Comparison of ENCODE assay signal across 29 cellular contexts in the genomic region with DNA sequence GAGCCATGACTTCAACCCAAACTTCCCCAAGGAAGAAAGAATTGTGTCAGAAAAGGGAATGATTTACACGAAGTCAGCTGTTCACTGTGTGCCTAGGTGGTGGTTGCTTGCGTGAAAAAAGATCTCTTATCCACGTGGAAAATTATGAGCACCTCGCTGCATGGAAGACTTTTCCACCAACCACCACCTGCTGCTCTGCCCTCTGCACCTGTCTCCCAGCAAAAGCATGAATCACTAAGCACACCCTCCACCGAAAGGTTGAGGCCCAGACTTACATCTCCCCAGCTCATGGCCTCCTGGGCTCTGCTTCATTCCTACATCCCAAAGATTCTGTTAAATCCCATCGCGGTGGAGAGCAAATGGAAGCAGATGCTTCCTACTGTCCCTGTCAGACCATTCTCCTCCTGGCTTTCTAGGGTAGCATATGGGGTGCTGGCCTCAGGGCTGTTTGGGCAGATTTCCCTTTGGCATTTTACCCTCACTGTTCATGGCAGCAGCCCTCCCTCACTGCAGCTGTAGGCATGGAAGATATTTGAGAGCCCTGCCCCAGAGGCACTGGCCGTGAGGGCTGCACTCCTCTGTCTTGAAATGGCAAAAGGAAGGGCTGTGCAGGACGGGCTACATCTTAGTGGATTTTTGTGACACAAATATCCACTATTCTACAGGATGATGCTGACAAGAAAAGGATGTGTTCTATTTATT. TPM values are rescaled to one million over a fixed set of nuclear protein-coding genes. Genes with fewer than 3 reads are reported as not detected.
"Had no signal": no experiment of that assay in that cellular context is flagged by ENCODE, and none has a peak within 500 bp of the region (broad histone marks: within the 10 kb centered on the region; RNA-seq: fewer than 3 reads in every experiment).

No MANE protein-coding gene starts in this region.

- H3K4me1 Mint-ChIP-seq: stimulated activated memory B cell treated with anti-CD40 and anti-IgM and Interleukin-4, amounts not matched to agents 10 μg/mL and 1 μg/mL and 100 μg/mL, for 72 hours had no signal

- H3K27ac ChIP-seq: dorsolateral prefrontal cortex, heart right ventricle, neutrophil, psoas muscle, spleen, stomach, thoracic aorta, transverse colon had no signal

- ATAC-seq: heart right ventricle; left lobe of liver; mucosa of descending colon; naive thymus-derived CD8-positive, alpha-beta T cell; psoas muscle; sciatic nerve; stimulated activated memory B cell treated with anti-CD40 and anti-IgM and Interleukin-4, amounts not matched to agents 10 μg/mL and 1 μg/mL and 100 μg/mL, for 72 hours had no signal

- DNase-seq: cortex of kidney; dorsolateral prefrontal cortex; effector CD8-positive, alpha-beta T cell; heart right ventricle; hypothalamus; mammary epithelial cell; mucosa of descending colon; naive thymus-derived CD8-positive, alpha-beta T cell; psoas muscle; retina; spleen; stimulated activated CD4-positive, alpha-beta T cell treated with anti-CD3 and anti-CD28 coated beads, Interleukin-15, amount 100 ng/mL, for 24 hours; stimulated activated CD4-positive, alpha-beta T cell treated with anti-CD3 and anti-CD28 coated beads, Interleukin-1b, Interleukin-23, amount 100 ng/mL, for 48 hours; stimulated activated CD4-positive, alpha-beta T cell treated with anti-CD3 and anti-CD28 coated beads, Interleukin-4, amount 100 ng/mL, for 24 hours; stomach; substantia nigra; transverse colon had no signal

- H3K9me3 ChIP-seq: heart right ventricle, mucosa of descending colon, neutrophil, psoas muscle, spleen, stomach, thoracic aorta, transverse colon had no signal

- H3K4me1 ChIP-seq: psoas muscle, transverse colon had no signal

- H3K36me3 ChIP-seq: heart right ventricle, neutrophil, spleen, stomach, thoracic aorta, transverse colon had no signal

- H3K4me3 Mint-ChIP-seq: stimulated activated memory B cell treated with anti-CD40 and anti-IgM and Interleukin-4, amounts not matched to agents 10 μg/mL and 1 μg/mL and 100 μg/mL, for 72 hours had no signal

- H3K9me3 Mint-ChIP-seq: naive thymus-derived CD8-positive, alpha-beta T cell; stimulated activated memory B cell treated with anti-CD40 and anti-IgM and Interleukin-4, amounts not matched to agents 10 μg/mL and 1 μg/mL and 100 μg/mL, for 72 hours had no signal

- H3K27ac Mint-ChIP-seq: stimulated activated memory B cell treated with anti-CD40 and anti-IgM and Interleukin-4, amounts not matched to agents 10 μg/mL and 1 μg/mL and 100 μg/mL, for 72 hours had no signal

- H3K36me3 Mint-ChIP-seq: stimulated activated memory B cell treated with anti-CD40 and anti-IgM and Interleukin-4, amounts not matched to agents 10 μg/mL and 1 μg/mL and 100 μg/mL, for 72 hours had no signal

- H3K4me3 ChIP-seq: dorsolateral prefrontal cortex, heart right ventricle, mucosa of descending colon, psoas muscle, spleen, stomach, thoracic aorta, transverse colon had no signal

- H3K27me3 ChIP-seq: transverse colon had no signal

RNA-seq across cellular contexts. Expression of a gene that starts 37.6 kb away (rescaled TPM):
- total RNA-seq: dorsolateral prefrontal cortex; fibroblast of lung; frontal cortex; glomerular endothelial cell; heart right ventricle; left lobe of liver; lower leg skin; mammary epithelial cell; mucosa of descending colon; naive thymus-derived CD8-positive, alpha-beta T cell; osteoblast; psoas muscle; sciatic nerve; skeletal muscle tissue; spleen; stomach; thoracic aorta; transverse colon; ureter had no signal
